ENCODE assay signal across 28 cellular contexts in genomic region chr19:39424934-39425333, GRCh38.
"Had no signal": no experiment of that assay in that cellular context is flagged by ENCODE, and none has a peak within 500 bp of the region (broad histone marks: within the 10 kb centered on the region; RNA-seq: fewer than 3 reads in every experiment).

No MANE protein-coding gene starts in this region.

- H3K4me1 Mint-ChIP-seq: activated CD4-positive, alpha-beta T cell treated with anti-CD3 and anti-CD28 coated beads, Interleukin-2, amount 10 ng/mL, durations not matched to agents 24 days and 14 days; stimulated activated naive B cell treated with anti-CD40 and anti-IgM and Interleukin-4, amounts not matched to agents 10 μg/mL and 1 μg/mL and 100 μg/mL, for 72 hours had no signal

- H3K4me3 Mint-ChIP-seq: activated CD4-positive, alpha-beta memory T cell treated with anti-CD3 and anti-CD28 coated beads for 36 hours; activated CD4-positive, alpha-beta T cell treated with anti-CD3 and anti-CD28 coated beads, Interleukin-2, amount 10 ng/mL, durations not matched to agents 24 days and 14 days; activated T-cell treated with anti-CD3 and anti-CD28 coated beads, Interleukin-2, amount 50 U/mL, for 4 hours; activated T-helper 17 cell treated with anti-CD3 and anti-CD28 coated beads, Interleukin-2, amount 50 U/mL, for 72 hours; mesothelial cell of epicardium; naive thymus-derived CD8-positive, alpha-beta T cell; stimulated activated naive B cell treated with anti-CD40 and anti-IgM and Interleukin-4, amounts not matched to agents 10 μg/mL and 1 μg/mL and 100 μg/mL, for 72 hours; T-helper 1 cell treated with Interleukin-12 subunit alpha and Interleukin-12 subunit beta and Interleukin-4 antibody, amounts not matched to agents 30 μg/mL and 1 μg/mL, for 36 hours had no signal

- H3K4me2 ChIP-seq: neural progenitor cell had no signal

- H3K27ac ChIP-seq: brain microvascular endothelial cell, epithelial cell of prostate, esophagus squamous epithelium, neural progenitor cell, skin epidermis had no signal

- H3K9ac ChIP-seq: neural progenitor cell had no signal

- H3K27me3 Mint-ChIP-seq: activated CD4-positive, alpha-beta memory T cell treated with anti-CD3 and anti-CD28 coated beads for 36 hours; activated CD4-positive, alpha-beta T cell treated with anti-CD3 and anti-CD28 coated beads, Interleukin-2, amount 10 ng/mL, durations not matched to agents 24 days and 14 days; activated T-helper 17 cell treated with anti-CD3 and anti-CD28 coated beads, Interleukin-2, amount 50 U/mL, for 72 hours; naive thymus-derived CD8-positive, alpha-beta T cell; stimulated activated naive B cell treated with anti-CD40 and anti-IgM and Interleukin-4, amounts not matched to agents 10 μg/mL and 1 μg/mL and 100 μg/mL, for 72 hours had no signal

- H3K27me3 ChIP-seq: brain microvascular endothelial cell, esophagus squamous epithelium, neural progenitor cell, tibial nerve had no signal

- DNase-seq: activated CD4-positive, alpha-beta memory T cell treated with anti-CD3 and anti-CD28 coated beads for 36 hours; activated CD4-positive, alpha-beta T cell treated with anti-CD3 and anti-CD28 coated beads, Interleukin-2, amount 10 ng/mL, durations not matched to agents 24 days and 14 days; activated CD4-positive, CD25-positive, alpha-beta regulatory T cell treated with anti-CD3 and anti-CD28 coated beads, Interleukin-2, amount 50 U/mL, for 72 hours; activated gamma-delta T cell treated with Interleukin-2 at 50 U/mL for 16 hours; activated naive CD4-positive, alpha-beta T cell treated with anti-CD3 and anti-CD28 coated beads, Interleukin-2, amount 50 U/mL, for 16 hours; activated T-cell treated with anti-CD3 and anti-CD28 coated beads, Interleukin-2, amount 50 U/mL, for 4 hours; amniotic stem cell; brain microvascular endothelial cell; cortex of kidney; esophagus squamous epithelium; foreskin melanocyte; left cardiac atrium; mammary epithelial cell; naive thymus-derived CD8-positive, alpha-beta T cell; stimulated activated CD4-positive, alpha-beta T cell treated with anti-CD3 and anti-CD28 coated beads, Interleukin-1b, Interleukin-23, amount 100 ng/mL, for 48 hours; stimulated activated CD4-positive, alpha-beta T cell treated with anti-CD3 and anti-CD28 coated beads, Interleukin-4, amount 100 ng/mL, for 4 hours; stimulated activated CD8-positive, alpha-beta memory T cell treated with anti-CD3 and anti-CD28 coated beads, Interleukin-4, amount 100 ng/mL, for 48 hours; stimulated activated naive B cell treated with anti-CD40 and anti-IgM and Interleukin-4, amounts not matched to agents 10 μg/mL and 1 μg/mL and 100 μg/mL, for 72 hours; SW 1271; T1000 had no signal

- ATAC-seq: activated T-cell treated with anti-CD3 and anti-CD28 coated beads, Interleukin-2, amount 50 U/mL, for 4 hours; activated T-helper 17 cell treated with anti-CD3 and anti-CD28 coated beads, Interleukin-2, amount 50 U/mL, for 72 hours; left cardiac atrium; naive thymus-derived CD8-positive, alpha-beta T cell; sciatic nerve; stimulated activated naive B cell treated with anti-CD40 and anti-IgM and Interleukin-4, amounts not matched to agents 10 μg/mL and 1 μg/mL and 100 μg/mL, for 72 hours had no signal

- H3K36me3 ChIP-seq: neural progenitor cell had no signal

- H3K27ac Mint-ChIP-seq: activated CD4-positive, alpha-beta memory T cell treated with anti-CD3 and anti-CD28 coated beads for 36 hours; activated CD4-positive, alpha-beta T cell treated with anti-CD3 and anti-CD28 coated beads, Interleukin-2, amount 10 ng/mL, durations not matched to agents 24 days and 14 days; stimulated activated naive B cell treated with anti-CD40 and anti-IgM and Interleukin-4, amounts not matched to agents 10 μg/mL and 1 μg/mL and 100 μg/mL, for 72 hours; T-helper 1 cell treated with Interleukin-12 subunit alpha and Interleukin-12 subunit beta and Interleukin-4 antibody, amounts not matched to agents 30 μg/mL and 1 μg/mL, for 36 hours had no signal

- H2AFZ ChIP-seq: neural progenitor cell had no signal

- H3K4me3 ChIP-seq: esophagus squamous epithelium, neural progenitor cell, skin epidermis, tibial nerve had no signal

- H3K9me3 ChIP-seq: esophagus squamous epithelium, tibial nerve had no signal

- H3K9me3 Mint-ChIP-seq: activated CD4-positive, alpha-beta memory T cell treated with anti-CD3 and anti-CD28 coated beads for 36 hours; activated CD4-positive, alpha-beta T cell treated with anti-CD3 and anti-CD28 coated beads, Interleukin-2, amount 10 ng/mL, durations not matched to agents 24 days and 14 days; activated T-cell treated with anti-CD3 and anti-CD28 coated beads, Interleukin-2, amount 50 U/mL, for 4 hours; activated T-helper 17 cell treated with anti-CD3 and anti-CD28 coated beads, Interleukin-2, amount 50 U/mL, for 72 hours; mesothelial cell of epicardium; naive thymus-derived CD8-positive, alpha-beta T cell; neural progenitor cell; stimulated activated naive B cell treated with anti-CD40 and anti-IgM and Interleukin-4, amounts not matched to agents 10 μg/mL and 1 μg/mL and 100 μg/mL, for 72 hours; T-helper 1 cell treated with Interleukin-12 subunit alpha and Interleukin-12 subunit beta and Interleukin-4 antibody, amounts not matched to agents 30 μg/mL and 1 μg/mL, for 36 hours had no signal
